10 cellular contexts compared by ENCODE assay signal in genomic region chr12:712172-712863, GRCh38. TPM values are rescaled to one million over a fixed set of nuclear protein-coding genes. Genes with fewer than 3 reads are reported as not detected.
DNase-seq lines count a peak whose midpoint lies in the region; ATAC-seq, FAIRE-seq and TF ChIP-seq lines count a peak whose summit lies in the region.
"Had no signal": no experiment of that assay in that cellular context is flagged by ENCODE, and none has a peak within 500 bp of the region (broad histone marks: within the 10 kb centered on the region; RNA-seq: fewer than 3 reads in every experiment).

No MANE protein-coding gene starts in this region.

- POLR2A ChIA-PET in WTC11 (lab: Charles Lee): interaction anchor here (1.0 kb wide), 1 partner anchor 19 kb away, joined by 5 read pairs; no protein-coding TSS in a partner anchor

- CTCF ChIA-PET in WTC11 (lab: Charles Lee): interaction anchor here (2.3 kb wide), 1 partner anchor 39 kb away, joined by 11 read pairs; no protein-coding TSS in a partner anchor

- H3K27me3 ChIP-seq in brain microvascular endothelial cell (replicated peaks): no peaks in the 10 kb centered on the region

- no peaks in the 10 kb centered on the region for H3K4me1 Mint-ChIP-seq in glutamatergic neuron (ENCODE audit: low read depth, unreplicated experiment)
- peaks cover 20% of the 10 kb centered on the region for H3K4me1 Mint-ChIP-seq in WTC11

- in situ Hi-C loops in brain microvascular endothelial cell (cut with HindIII; ENCODE audit: low pct_ligation_motif_present, low sequenced_read_pairs): no loop called here

- no peak for ATAC-seq in WTC11

- FAIRE-seq in GM12891 (lab: Jason Lieb, UNC): peak; percentile 85

- H3K27ac Mint-ChIP-seq in glutamatergic neuron (ENCODE audit: unreplicated experiment) (no peak overlapping the region), WTC11 (no peak overlapping the region)

- TF ChIP-seq CTCF in brain microvascular endothelial cell (IDR thresholded peaks at IDR 0.05; ENCODE audit: low read depth, low read length, missing control alignments) (no peak), glutamatergic neuron (IDR thresholded peaks at IDR 0.05; ENCODE audit: partially characterized antibody, unreplicated experiment) (no peak), WTC11 (IDR thresholded peaks at IDR 0.05) (no peak)

- peak overlapping the region; percentile 1 for H3K27ac ChIP-seq in brain microvascular endothelial cell

- H3K4me3 ChIP-seq in brain microvascular endothelial cell (ENCODE audit: low read depth, low read length): no peak overlapping the region

- DNase-seq in GM12891 (ENCODE audit: insufficient read length, low spot score): no peak
- peak; percentile 96 for DNase-seq in NCI-H146 treated with DMSO at 0.1 percent for 48 hours (lab: John Stamatoyannopoulos, UW; ENCODE audit: unreplicated experiment)
- peak; percentile 53 for DNase-seq in brain microvascular endothelial cell
- peak; percentile 69 for DNase-seq in myocyte (ENCODE audit: low read depth)
- no peak for DNase-seq in glutamatergic neuron
- DNase-seq in WTC11 (ENCODE audit: low spot score): no peak
- DNase-seq in activated CD8-positive, alpha-beta memory T cell treated with anti-CD3 and anti-CD28 coated beads for 24 hours: no peak
- no peak for DNase-seq in GM19240 (ENCODE audit: insufficient read length, low spot score)
- DNase-seq: DMS153 had no signal

- no peak overlapping the region for H3K4me3 Mint-ChIP-seq in glutamatergic neuron (ENCODE audit: unreplicated experiment)
- H3K4me3 Mint-ChIP-seq in WTC11: no peak overlapping the region
- H3K4me3 Mint-ChIP-seq: neural crest cell had no signal

- no peak for TF ChIP-seq POLR2A in GM12891 (IDR thresholded peaks at IDR 0.05; ENCODE audit: low read depth, low read length)

- no peaks in the 10 kb centered on the region for H3K9me3 Mint-ChIP-seq in glutamatergic neuron (ENCODE audit: unreplicated experiment)
- peaks cover 6% of the 10 kb centered on the region for H3K9me3 Mint-ChIP-seq in WTC11
- H3K9me3 Mint-ChIP-seq: neural crest cell had no signal

- peaks cover 1% of the 10 kb centered on the region for H3K27me3 Mint-ChIP-seq in glutamatergic neuron (ENCODE audit: unreplicated experiment)
- no peaks in the 10 kb centered on the region for H3K27me3 Mint-ChIP-seq in WTC11 (ENCODE audit: low read depth)

- no peaks in the 10 kb centered on the region for H3K36me3 ChIP-seq in brain microvascular endothelial cell (replicated peaks)

- no peaks in the 10 kb centered on the region for H3K36me3 Mint-ChIP-seq in glutamatergic neuron (ENCODE audit: unreplicated experiment)
- H3K36me3 Mint-ChIP-seq in WTC11: no peaks in the 10 kb centered on the region

TF ChIP-seq in GM12891, 5 proteins besides CTCF, POLR2A, EP300 and RAD21:
- TF ChIP-seq SPI1 (IDR thresholded peaks at IDR 0.05; ENCODE audit: low read depth, low read length) (no peak), PAX5 (IDR thresholded peaks at IDR 0.05; ENCODE audit: insufficient read depth, low read length, severe bottlenecking) (no peak), POU2F2 (IDR thresholded peaks at IDR 0.05; ENCODE audit: low read depth, low read length) (no peak), TAF1 (IDR thresholded peaks at IDR 0.05; ENCODE audit: low read depth, low read length) (no peak), POLR2AphosphoS5 (IDR thresholded peaks at IDR 0.05; ENCODE audit: low read depth, low read length) (no peak)

TF ChIP-seq in WTC11, 78 proteins besides CTCF, POLR2A, EP300 and RAD21 (continues in another document):
- TF ChIP-seq SOX15 (CRISPR knock-in tag; IDR thresholded peaks at IDR 0.05): no peak
- no peak for TF ChIP-seq IRF2 (CRISPR knock-in tag; IDR thresholded peaks at IDR 0.05; ENCODE audit: borderline replicate concordance, low read depth)
- TF ChIP-seq, protein P1, sequence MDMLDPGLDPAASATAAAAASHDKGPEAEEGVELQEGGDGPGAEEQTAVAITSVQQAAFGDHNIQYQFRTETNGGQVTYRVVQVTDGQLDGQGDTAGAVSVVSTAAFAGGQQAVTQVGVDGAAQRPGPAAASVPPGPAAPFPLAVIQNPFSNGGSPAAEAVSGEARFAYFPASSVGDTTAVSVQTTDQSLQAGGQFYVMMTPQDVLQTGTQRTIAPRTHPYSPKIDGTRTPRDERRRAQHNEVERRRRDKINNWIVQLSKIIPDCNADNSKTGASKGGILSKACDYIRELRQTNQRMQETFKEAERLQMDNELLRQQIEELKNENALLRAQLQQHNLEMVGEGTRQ (CRISPR knock-in tag; IDR thresholded peaks at IDR 0.05): no peak
- no peak for TF ChIP-seq MXD4 (CRISPR knock-in tag; IDR thresholded peaks at IDR 0.05; ENCODE audit: borderline replicate concordance)
- TF ChIP-seq ZNF263 (CRISPR knock-in tag; IDR thresholded peaks at IDR 0.05; ENCODE audit: low read depth): no peak
- no peak for TF ChIP-seq ZSCAN18 (CRISPR knock-in tag; IDR thresholded peaks at IDR 0.05)
- TF ChIP-seq, protein P2, sequence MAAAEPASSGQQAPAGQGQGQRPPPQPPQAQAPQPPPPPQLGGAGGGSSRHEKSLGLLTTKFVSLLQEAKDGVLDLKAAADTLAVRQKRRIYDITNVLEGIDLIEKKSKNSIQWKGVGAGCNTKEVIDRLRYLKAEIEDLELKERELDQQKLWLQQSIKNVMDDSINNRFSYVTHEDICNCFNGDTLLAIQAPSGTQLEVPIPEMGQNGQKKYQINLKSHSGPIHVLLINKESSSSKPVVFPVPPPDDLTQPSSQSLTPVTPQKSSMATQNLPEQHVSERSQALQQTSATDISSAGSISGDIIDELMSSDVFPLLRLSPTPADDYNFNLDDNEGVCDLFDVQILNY (CRISPR knock-in tag; IDR thresholded peaks at IDR 0.05): no peak
- TF ChIP-seq, protein P3, sequence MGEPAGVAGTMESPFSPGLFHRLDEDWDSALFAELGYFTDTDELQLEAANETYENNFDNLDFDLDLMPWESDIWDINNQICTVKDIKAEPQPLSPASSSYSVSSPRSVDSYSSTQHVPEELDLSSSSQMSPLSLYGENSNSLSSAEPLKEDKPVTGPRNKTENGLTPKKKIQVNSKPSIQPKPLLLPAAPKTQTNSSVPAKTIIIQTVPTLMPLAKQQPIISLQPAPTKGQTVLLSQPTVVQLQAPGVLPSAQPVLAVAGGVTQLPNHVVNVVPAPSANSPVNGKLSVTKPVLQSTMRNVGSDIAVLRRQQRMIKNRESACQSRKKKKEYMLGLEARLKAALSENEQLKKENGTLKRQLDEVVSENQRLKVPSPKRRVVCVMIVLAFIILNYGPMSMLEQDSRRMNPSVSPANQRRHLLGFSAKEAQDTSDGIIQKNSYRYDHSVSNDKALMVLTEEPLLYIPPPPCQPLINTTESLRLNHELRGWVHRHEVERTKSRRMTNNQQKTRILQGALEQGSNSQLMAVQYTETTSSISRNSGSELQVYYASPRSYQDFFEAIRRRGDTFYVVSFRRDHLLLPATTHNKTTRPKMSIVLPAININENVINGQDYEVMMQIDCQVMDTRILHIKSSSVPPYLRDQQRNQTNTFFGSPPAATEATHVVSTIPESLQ (CRISPR knock-in tag; IDR thresholded peaks at IDR 0.05): no peak
- TF ChIP-seq RELA (CRISPR knock-in tag; IDR thresholded peaks at IDR 0.05; ENCODE audit: borderline replicate concordance): no peak
- TF ChIP-seq, protein P4, sequence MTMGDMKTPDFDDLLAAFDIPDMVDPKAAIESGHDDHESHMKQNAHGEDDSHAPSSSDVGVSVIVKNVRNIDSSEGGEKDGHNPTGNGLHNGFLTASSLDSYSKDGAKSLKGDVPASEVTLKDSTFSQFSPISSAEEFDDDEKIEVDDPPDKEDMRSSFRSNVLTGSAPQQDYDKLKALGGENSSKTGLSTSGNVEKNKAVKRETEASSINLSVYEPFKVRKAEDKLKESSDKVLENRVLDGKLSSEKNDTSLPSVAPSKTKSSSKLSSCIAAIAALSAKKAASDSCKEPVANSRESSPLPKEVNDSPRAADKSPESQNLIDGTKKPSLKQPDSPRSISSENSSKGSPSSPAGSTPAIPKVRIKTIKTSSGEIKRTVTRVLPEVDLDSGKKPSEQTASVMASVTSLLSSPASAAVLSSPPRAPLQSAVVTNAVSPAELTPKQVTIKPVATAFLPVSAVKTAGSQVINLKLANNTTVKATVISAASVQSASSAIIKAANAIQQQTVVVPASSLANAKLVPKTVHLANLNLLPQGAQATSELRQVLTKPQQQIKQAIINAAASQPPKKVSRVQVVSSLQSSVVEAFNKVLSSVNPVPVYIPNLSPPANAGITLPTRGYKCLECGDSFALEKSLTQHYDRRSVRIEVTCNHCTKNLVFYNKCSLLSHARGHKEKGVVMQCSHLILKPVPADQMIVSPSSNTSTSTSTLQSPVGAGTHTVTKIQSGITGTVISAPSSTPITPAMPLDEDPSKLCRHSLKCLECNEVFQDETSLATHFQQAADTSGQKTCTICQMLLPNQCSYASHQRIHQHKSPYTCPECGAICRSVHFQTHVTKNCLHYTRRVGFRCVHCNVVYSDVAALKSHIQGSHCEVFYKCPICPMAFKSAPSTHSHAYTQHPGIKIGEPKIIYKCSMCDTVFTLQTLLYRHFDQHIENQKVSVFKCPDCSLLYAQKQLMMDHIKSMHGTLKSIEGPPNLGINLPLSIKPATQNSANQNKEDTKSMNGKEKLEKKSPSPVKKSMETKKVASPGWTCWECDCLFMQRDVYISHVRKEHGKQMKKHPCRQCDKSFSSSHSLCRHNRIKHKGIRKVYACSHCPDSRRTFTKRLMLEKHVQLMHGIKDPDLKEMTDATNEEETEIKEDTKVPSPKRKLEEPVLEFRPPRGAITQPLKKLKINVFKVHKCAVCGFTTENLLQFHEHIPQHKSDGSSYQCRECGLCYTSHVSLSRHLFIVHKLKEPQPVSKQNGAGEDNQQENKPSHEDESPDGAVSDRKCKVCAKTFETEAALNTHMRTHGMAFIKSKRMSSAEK (CRISPR knock-in tag; IDR thresholded peaks at IDR 0.05; ENCODE audit: borderline replicate concordance): no peak

RNA-seq across cellular contexts. Expression of gene WNK1, which starts 40.1 kb away (rescaled TPM):
- polyA plus RNA-seq in GM12891 (2012; ENCODE audit: low read depth, missing spikeins): 73.0 TPM
- total RNA-seq in myocyte (95.2 and 104 TPM in 2 replicates), glutamatergic neuron (ENCODE audit: unreplicated experiment) (182 TPM), WTC11 (2021) (118 to 126 TPM (median 123 TPM) in 3 replicates)
- polyA plus RNA-seq in myocyte (2012): 146 TPM

RNA-seq across cellular contexts. Expression of gene NINJ2, which starts 49.1 kb away (rescaled TPM):
- 15.5 TPM for polyA plus RNA-seq in GM12891 (2012; ENCODE audit: low read depth, missing spikeins)
- total RNA-seq in myocyte (0.13 TPM in 1 of 2 replicates, not detected in the other), glutamatergic neuron (ENCODE audit: unreplicated experiment) (0.76 TPM), WTC11 (2021) (0.41 to 0.73 TPM (median 0.42 TPM) in 3 replicates)
- 20.5 TPM for polyA plus RNA-seq in myocyte (2012)

Comparison
In these comparisons a context has a peak if more than half of its experiments do, and no peak if none do; other contexts are left out.
1. DNase-seq: peak in NCI-H146 treated with DMSO at 0.1 percent for 48 hours (single experiment), brain microvascular endothelial cell (single experiment) and myocyte (single experiment); none in GM12891 (single experiment), glutamatergic neuron (single experiment), WTC11 (single experiment), activated CD8-positive, alpha-beta memory T cell treated with anti-CD3 and anti-CD28 coated beads for 24 hours (single experiment) and GM19240 (single experiment).